Comparison of ENCODE assay signal across 28 cellular contexts in genomic region chr7:22868509-22868908, GRCh38.
"Had no signal": no experiment of that assay in that cellular context is flagged by ENCODE, and none has a peak within 500 bp of the region (broad histone marks: within the 10 kb centered on the region; RNA-seq: fewer than 3 reads in every experiment).

No MANE protein-coding gene starts in this region.

- H3K4me3 ChIP-seq: adrenal gland, body of pancreas, esophagus squamous epithelium, pancreas, prostate gland, skin epidermis, suprapubic skin, tibial artery had no signal

- H3K27me3 ChIP-seq: adrenal gland, body of pancreas, esophagus squamous epithelium, pancreas, suprapubic skin, tibial artery had no signal

- H3K9me3 ChIP-seq: adrenal gland, body of pancreas, esophagus squamous epithelium, pancreas, prostate gland, suprapubic skin, tibial artery had no signal

- H3K27ac Mint-ChIP-seq: activated CD4-positive, alpha-beta T cell treated with anti-CD3 and anti-CD28 coated beads for 36 hours; activated CD8-positive, alpha-beta memory T cell treated with anti-CD3 and anti-CD28 coated beads, Interleukin-2, amount 10 ng/mL, durations not matched to agents 7 days and 5 days; activated CD8-positive, alpha-beta T cell treated with anti-CD3 and anti-CD28 coated beads, Interleukin-2, amount 10 ng/mL, durations not matched to agents 7 days and 5 days; activated naive CD4-positive, alpha-beta T cell treated with anti-CD3 and anti-CD28 coated beads, Interleukin-2, amount 50 U/mL, for 72 hours; memory B cell; naive thymus-derived CD4-positive, alpha-beta T cell; T-helper 17 cell had no signal

- H3K4me1 ChIP-seq: adrenal gland, body of pancreas, pancreas, prostate gland had no signal

- H3K27ac ChIP-seq: body of pancreas, epithelial cell of prostate, pancreas, prostate gland, suprapubic skin, tibial artery had no signal

- DNase-seq: activated CD4-positive, alpha-beta T cell treated with anti-CD3 and anti-CD28 coated beads for 36 hours; activated CD4-positive, CD25-positive, alpha-beta regulatory T cell; activated CD8-positive, alpha-beta memory T cell treated with anti-CD3 and anti-CD28 coated beads, Interleukin-2, amount 10 ng/mL, durations not matched to agents 7 days and 5 days; activated CD8-positive, alpha-beta T cell treated with anti-CD3 and anti-CD28 coated beads, Interleukin-2, amount 10 ng/mL, durations not matched to agents 7 days and 5 days; activated naive CD4-positive, alpha-beta T cell; activated T-cell treated with anti-CD3 and anti-CD28 coated beads, Interleukin-2, amount 50 U/mL, for 48 hours; adrenal gland; aorta; body of pancreas; effector CD8-positive, alpha-beta T cell; esophagus squamous epithelium; foreskin melanocyte; left cardiac atrium; midbrain; naive thymus-derived CD4-positive, alpha-beta T cell; pancreas; retina; stimulated activated CD4-positive, alpha-beta T cell treated with anti-CD3 and anti-CD28 coated beads, Interleukin-4, amount 100 ng/mL, for 24 hours; stimulated activated naive CD4-positive, alpha-beta T cell; T-helper 17 cell; tibial artery had no signal

- H3K4me3 Mint-ChIP-seq: activated CD4-positive, alpha-beta T cell treated with anti-CD3 and anti-CD28 coated beads for 36 hours; activated CD8-positive, alpha-beta memory T cell treated with anti-CD3 and anti-CD28 coated beads, Interleukin-2, amount 10 ng/mL, durations not matched to agents 7 days and 5 days; activated CD8-positive, alpha-beta T cell treated with anti-CD3 and anti-CD28 coated beads, Interleukin-2, amount 10 ng/mL, durations not matched to agents 7 days and 5 days; memory B cell; naive thymus-derived CD4-positive, alpha-beta T cell; T-helper 17 cell had no signal

- H3K36me3 ChIP-seq: adrenal gland, esophagus squamous epithelium, pancreas, prostate gland, suprapubic skin had no signal

- ATAC-seq: activated CD4-positive, alpha-beta T cell treated with anti-CD3 and anti-CD28 coated beads for 36 hours; activated CD8-positive, alpha-beta memory T cell treated with anti-CD3 and anti-CD28 coated beads, Interleukin-2, amount 10 ng/mL, durations not matched to agents 7 days and 5 days; activated CD8-positive, alpha-beta T cell treated with anti-CD3 and anti-CD28 coated beads, Interleukin-2, amount 10 ng/mL, durations not matched to agents 7 days and 5 days; activated naive CD4-positive, alpha-beta T cell treated with anti-CD3 and anti-CD28 coated beads, Interleukin-2, amount 50 U/mL, for 72 hours; body of pancreas; left cardiac atrium; naive thymus-derived CD4-positive, alpha-beta T cell; pancreas; sciatic nerve; T-helper 17 cell had no signal

- H3K9me3 Mint-ChIP-seq: memory B cell had no signal

- H3K27me3 Mint-ChIP-seq: activated CD4-positive, alpha-beta T cell treated with anti-CD3 and anti-CD28 coated beads for 36 hours; activated CD8-positive, alpha-beta memory T cell treated with anti-CD3 and anti-CD28 coated beads, Interleukin-2, amount 10 ng/mL, durations not matched to agents 7 days and 5 days; memory B cell; naive thymus-derived CD4-positive, alpha-beta T cell; T-helper 17 cell had no signal
